In genomic region chr12:2812290-2813213, GRCh38 we compare ENCODE assay signal across 8 cellular contexts.
DNase-seq lines count a peak whose midpoint lies in the region; ATAC-seq and TF ChIP-seq lines count a peak whose summit lies in the region.

Gene ITFG2 (plus strand): TSS chr12:2812668. CDS start chr12:2812761, 93 bp downstream.

- peak within 1 kb of the TSS; percentile 89 for H3K27ac ChIP-seq in C4-2B

- DNase-seq in NCI-H748 treated with DMSO at 0.1 percent for 48 hours (lab: John Stamatoyannopoulos, UW) (peak; percentile 85), dedifferentiated amniotic fluid mesenchymal stem cell (ENCODE audit: extremely low spot score) (peak; percentile 99), left kidney (ENCODE audit: low read depth, low spot score) (peak; percentile 100)
- peak; percentile 86 to 96 for DNase-seq in activated CD4-positive, alpha-beta T cell treated with anti-CD3 and anti-CD28 coated beads, Interleukin-2, amount 50 U/mL, for 24 hours (ENCODE audit: low read depth in 1 of 2, low spot score in 1 of 2)
- DNase-seq in stimulated activated CD4-positive, alpha-beta T cell treated with anti-CD3 and anti-CD28 coated beads, Interleukin-2, amount 100 ng/mL, for 24 hours: peak; percentile 96 to 97

- ATAC-seq in GM19372 (IDR thresholded peaks at IDR 0.05; ENCODE audit: low read depth, unreplicated experiment): peak; percentile 88
- ATAC-seq in HG03558 (IDR thresholded peaks at IDR 0.05; ENCODE audit: extremely low read depth, unreplicated experiment): peak; percentile 79

- TF ChIP-seq CTCF in C4-2B (conservative IDR thresholded peaks at IDR 0.05): no peak

Comparison
In these comparisons a context has a peak if more than half of its experiments do, and no peak if none do; other contexts are left out.
1. Peak in every context shown above with its lines: DNase-seq, ATAC-seq and H3K27ac ChIP-seq.